In genomic region chr19:3692141-3693029, GRCh38 we compare ENCODE assay signal across 8 cellular contexts. TPM values are rescaled to one million over a fixed set of nuclear protein-coding genes. Genes with fewer than 3 reads are reported as not detected.
DNase-seq lines count a peak whose midpoint lies in the region; ATAC-seq and TF ChIP-seq lines count a peak whose summit lies in the region.

No MANE protein-coding gene starts in this region.

- peaks cover 4% of the 10 kb centered on the region for H3K9me3 Mint-ChIP-seq in activated CD4-positive, alpha-beta T cell treated with anti-CD3 and anti-CD28 coated beads for 36 hours (ENCODE audit: low read depth)
- no peaks in the 10 kb centered on the region for H3K9me3 Mint-ChIP-seq in effector memory CD8-positive, alpha-beta T cell
- H3K9me3 Mint-ChIP-seq in progenitor cell of endocrine pancreas (ENCODE audit: low read depth) = peaks cover 3% of the 10 kb centered on the region

- no peak overlapping the region for H3K4me3 Mint-ChIP-seq in activated CD4-positive, alpha-beta T cell treated with anti-CD3 and anti-CD28 coated beads for 36 hours
- H3K4me3 Mint-ChIP-seq in effector memory CD8-positive, alpha-beta T cell = no peak overlapping the region
- H3K4me3 Mint-ChIP-seq in progenitor cell of endocrine pancreas (ENCODE audit: low read depth) = no peak overlapping the region

- H3K27me3 Mint-ChIP-seq in activated CD4-positive, alpha-beta T cell treated with anti-CD3 and anti-CD28 coated beads for 36 hours = no peaks in the 10 kb centered on the region
- H3K27me3 Mint-ChIP-seq in effector memory CD8-positive, alpha-beta T cell = no peaks in the 10 kb centered on the region
- no peaks in the 10 kb centered on the region for H3K27me3 Mint-ChIP-seq in progenitor cell of endocrine pancreas

- H3K36me3 Mint-ChIP-seq in activated CD4-positive, alpha-beta T cell treated with anti-CD3 and anti-CD28 coated beads for 36 hours (ENCODE audit: low read depth) = no peaks in the 10 kb centered on the region
- no peaks in the 10 kb centered on the region for H3K36me3 Mint-ChIP-seq in effector memory CD8-positive, alpha-beta T cell (ENCODE audit: insufficient read depth)
- H3K36me3 Mint-ChIP-seq in progenitor cell of endocrine pancreas (ENCODE audit: insufficient read depth) = peaks cover 7% of the 10 kb centered on the region

- H3K4me1 Mint-ChIP-seq in activated CD4-positive, alpha-beta T cell treated with anti-CD3 and anti-CD28 coated beads for 36 hours = peaks cover 37% of the 10 kb centered on the region
- H3K4me1 Mint-ChIP-seq in effector memory CD8-positive, alpha-beta T cell (ENCODE audit: low read depth in 2 of 2) = peaks cover 32 to 35% of the 10 kb centered on the region in 2 donors
- peaks cover 2% of the 10 kb centered on the region for H3K4me1 Mint-ChIP-seq in progenitor cell of endocrine pancreas (ENCODE audit: low read depth)

- H3K27ac Mint-ChIP-seq in activated CD4-positive, alpha-beta T cell treated with anti-CD3 and anti-CD28 coated beads for 36 hours = peak overlapping the region; percentile 31
- peak overlapping the region; percentile 20 to 29 for H3K27ac Mint-ChIP-seq in effector memory CD8-positive, alpha-beta T cell
- H3K27ac Mint-ChIP-seq in progenitor cell of endocrine pancreas = peak overlapping the region; percentile 29

- intact Hi-C loops in activated CD4-positive, alpha-beta T cell treated with anti-CD3 and anti-CD28 coated beads for 36 hours (cut with DNase I, micrococcal nuclease) = no loop called here

- DNase-seq in activated CD4-positive, alpha-beta T cell treated with anti-CD3 and anti-CD28 coated beads for 36 hours = peak; percentile 70
- DNase-seq in effector memory CD8-positive, alpha-beta T cell = peak; percentile 53 to 57 (median 54)
- DNase-seq in progenitor cell of endocrine pancreas (ENCODE audit: low spot score, unreplicated experiment) = no peak
- no peak for DNase-seq in NCI-H1417 treated with DMSO at 0.1 percent for 48 hours (lab: John Stamatoyannopoulos, UW)
- no peak for DNase-seq in ecto neural progenitor cell (ENCODE audit: low spot score)
- DNase-seq in SK-N-DZ (ENCODE audit: low spot score) = no peak

- CTCF ChIA-PET in activated CD4-positive, alpha-beta T cell treated with anti-CD3 and anti-CD28 coated beads for 36 hours (lab: Charles Lee) = interaction anchor here (0.5 to 1.2 kb wide), 5 partner anchors 15 to 650 kb away, joined by 3 read pairs; no protein-coding TSS in a partner anchor

- ATAC-seq in activated CD4-positive, alpha-beta T cell treated with anti-CD3 and anti-CD28 coated beads for 36 hours = no peak
- ATAC-seq in effector memory CD8-positive, alpha-beta T cell (replicated peaks) = peak; percentile 62
- no peak for ATAC-seq in GM21619 (IDR thresholded peaks at IDR 0.05; ENCODE audit: unreplicated experiment)

- POLR2A ChIA-PET in activated CD4-positive, alpha-beta T cell treated with anti-CD3 and anti-CD28 coated beads for 36 hours (lab: Charles Lee) = interaction anchor here (0.6 kb wide), 1 partner anchor 83 kb away, joined by 5 read pairs; no protein-coding TSS in a partner anchor

- peak; percentile 85 for TF ChIP-seq CTCF in GM12872 (IDR thresholded peaks at IDR 0.05; ENCODE audit: insufficient read depth, low read depth, low read length)
- TF ChIP-seq CTCF in progenitor cell of endocrine pancreas (IDR thresholded peaks at IDR 0.05; ENCODE audit: unreplicated experiment) = peak; percentile 53

RNA-seq across cellular contexts. Expression of gene PIP5K1C, which starts 7.9 kb away (rescaled TPM):
- total RNA-seq in activated CD4-positive, alpha-beta T cell treated with anti-CD3 and anti-CD28 coated beads for 36 hours = 10 to 100 TPM; 14.6 to 15.3 TPM
- total RNA-seq in progenitor cell of endocrine pancreas = 49.7 and 51.7 TPM in 2 replicates
- 6.6 and 7.8 TPM in 2 replicates for polyA plus RNA-seq in SK-N-DZ (2014; cell fraction: cytosol; rRNA removed)
- polyA plus RNA-seq in SK-N-DZ (2014; cell fraction: nucleus; rRNA removed) = 11.8 and 19.5 TPM in 2 replicates

RNA-seq across cellular contexts. Expression of gene TJP3, which starts 15.8 kb away (rescaled TPM):
- total RNA-seq in activated CD4-positive, alpha-beta T cell treated with anti-CD3 and anti-CD28 coated beads for 36 hours = 1 to 10 TPM; 1.0 to 2.7 TPM
- 36.3 and 40.7 TPM in 2 replicates for total RNA-seq in progenitor cell of endocrine pancreas
- polyA plus RNA-seq in SK-N-DZ (2014; cell fraction: cytosol; rRNA removed) = not detected in 2 replicates
- not detected in 2 replicates for polyA plus RNA-seq in SK-N-DZ (2014; cell fraction: nucleus; rRNA removed)

Comparison
In these comparisons a context has a peak if more than half of its experiments do, and no peak if none do; other contexts are left out.
1. DNase-seq: peak in activated CD4-positive, alpha-beta T cell treated with anti-CD3 and anti-CD28 coated beads for 36 hours (single experiment) and effector memory CD8-positive, alpha-beta T cell (3 of 3); none in progenitor cell of endocrine pancreas (single experiment), NCI-H1417 treated with DMSO at 0.1 percent for 48 hours (single experiment), ecto neural progenitor cell (single experiment) and SK-N-DZ (single experiment).
2. RNA of gene TJP3, which starts 15.8 kb away (total RNA-seq): 36.3 to 40.7 TPM in progenitor cell of endocrine pancreas; 1.0 to 2.7 TPM in activated CD4-positive, alpha-beta T cell treated with anti-CD3 and anti-CD28 coated beads for 36 hours; every median in the first group is over 10 times any median in the second.
3. Peak in every context shown above with its lines, with median percentiles within 50 percentile points of each other: H3K27ac Mint-ChIP-seq.